In genomic region chr17:2122641-2123302, GRCh38 we compare ENCODE assay signal across 9 cellular contexts.
DNase-seq lines count a peak whose midpoint lies in the region; ATAC-seq, FAIRE-seq and TF ChIP-seq lines count a peak whose summit lies in the region.
"Had no signal": no experiment of that assay in that cellular context is flagged by ENCODE, and none has a peak within 500 bp of the region (broad histone marks: within the 10 kb centered on the region; RNA-seq: fewer than 3 reads in every experiment).

No MANE protein-coding gene starts in this region.

- intact Hi-C loops in left lung (cut with DNase I) = no loop called here

- WGBS in thymus = 47% methylated on average over 16 of the region's 16 CpGs

- no peak overlapping the region for H3K4me3 ChIP-seq in bronchial epithelial cell (ENCODE audit: low read depth, low read length)
- H3K4me3 ChIP-seq in left lung = no peak overlapping the region
- H3K4me3 ChIP-seq in thymus (ENCODE audit: low read length) = no peak overlapping the region

- peak; percentile 85 for ATAC-seq in left lung
- no peak for ATAC-seq in HG02763 (IDR thresholded peaks at IDR 0.05; ENCODE audit: unreplicated experiment)
- no peak for ATAC-seq in HG03469 (IDR thresholded peaks at IDR 0.05; ENCODE audit: unreplicated experiment)

- H3K4me1 ChIP-seq in left lung = peaks cover 33 to 47% of the 10 kb centered on the region in 2 donors
- peaks cover 4% of the 10 kb centered on the region for H3K4me1 ChIP-seq in thymus (ENCODE audit: control insufficient read depth, insufficient read depth, low read length)

- H3K9me3 ChIP-seq in left lung = no peaks in the 10 kb centered on the region
- no peaks in the 10 kb centered on the region for H3K9me3 ChIP-seq in thymus (ENCODE audit: control insufficient read depth)

- peak; percentile 90 for FAIRE-seq in bronchial epithelial cell (lab: Jason Lieb, UNC)
- FAIRE-seq: colon had no signal

- in situ Hi-C loops in Caki2 (cut with HindIII; ENCODE audit: low pct_unique_long_range_greater_than_20kb, low sequenced_read_pairs) = no loop called here

- TF ChIP-seq CTCF in bronchial epithelial cell (IDR thresholded peaks at IDR 0.05; ENCODE audit: insufficient read depth, low read length, severe bottlenecking) (peak; percentile 48), left lung (IDR thresholded peaks at IDR 0.05) (no peak)

- no peaks in the 10 kb centered on the region for H3K27me3 ChIP-seq in bronchial epithelial cell (ENCODE audit: control insufficient read depth, insufficient read depth, low read length)
- H3K27me3 ChIP-seq in left lung = no peaks in the 10 kb centered on the region
- H3K27me3 ChIP-seq in thymus (ENCODE audit: control insufficient read depth, insufficient read depth) = no peaks in the 10 kb centered on the region

- DNase-seq in Caki2 (ENCODE audit: low read depth) = peak; percentile 70
- DNase-seq in NCI-H1694 (lab: John Stamatoyannopoulos, UW) = peak; percentile 59
- DNase-seq in bronchial epithelial cell (ENCODE audit: low read depth) = peak; percentile 87
- DNase-seq in left lung = peak; percentile 83 to 91
- no peak for DNase-seq in central memory CD4-positive, alpha-beta T cell

- peak overlapping the region; percentile 78 to 81 for H3K27ac ChIP-seq in left lung
- H3K27ac ChIP-seq in thymus (ENCODE audit: low read depth) = peak overlapping the region; percentile 66

- H3K36me3 ChIP-seq in bronchial epithelial cell (ENCODE audit: control insufficient read depth, insufficient read depth, low read length) (peaks cover 3% of the 10 kb centered on the region), left lung (peaks cover 0 to under 1% of the 10 kb centered on the region in 2 donors), thymus (ENCODE audit: control insufficient read depth, insufficient read depth) (peaks cover 18% of the 10 kb centered on the region)
